Comparison of ENCODE assay signal across 8 cellular contexts in the genomic region with DNA sequence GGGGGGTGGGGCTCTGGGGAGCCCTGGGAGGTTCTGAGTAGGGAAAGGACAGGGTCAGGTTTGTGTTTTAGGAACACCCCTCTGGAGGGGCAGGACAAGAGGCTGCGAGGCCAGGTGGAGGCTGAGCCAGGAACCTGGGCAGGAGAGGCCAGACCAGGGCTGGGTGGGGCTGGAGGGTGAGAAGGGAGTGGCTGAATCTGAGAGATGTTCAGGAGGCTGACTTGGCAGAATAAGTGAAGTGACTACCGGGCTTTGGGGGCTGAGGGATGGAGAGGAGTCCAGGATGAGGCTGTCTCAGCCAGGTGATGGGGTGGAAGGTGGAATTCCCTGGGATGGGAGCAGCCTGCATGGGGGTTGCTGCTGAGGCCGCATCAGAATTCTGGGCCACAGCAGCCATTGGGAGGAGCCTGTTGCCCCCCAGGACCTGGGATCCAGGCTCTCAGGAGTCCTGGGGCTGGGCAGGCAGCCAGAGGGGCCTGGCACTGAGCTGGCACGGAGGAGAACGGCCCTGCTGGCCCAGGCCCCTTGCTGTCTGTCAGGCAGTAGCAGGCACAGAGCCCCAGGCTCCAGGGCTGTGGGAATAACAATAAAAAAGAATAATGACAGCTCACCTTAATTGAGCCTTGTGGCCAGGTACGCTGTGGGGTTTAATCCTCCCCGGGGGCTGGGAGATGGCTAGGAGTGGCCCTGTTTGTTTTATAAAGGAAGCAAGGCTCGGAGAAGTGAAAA. TPM values are rescaled to one million over a fixed set of nuclear protein-coding genes. Genes with fewer than 3 reads are reported as not detected.
A peak's percentile ranks its signal among the peaks of the same experiment; 100 is the strongest.
DNase-seq lines count a peak whose midpoint lies in the region; ATAC-seq, FAIRE-seq and TF ChIP-seq lines count a peak whose summit lies in the region.

No MANE protein-coding gene starts in this region.

- H3K36me3 Mint-ChIP-seq in activated naive CD4-positive, alpha-beta T cell treated with anti-CD3 and anti-CD28 coated beads, Interleukin-2, amount 50 U/mL, for 24 hours, result peaks cover 4% of the 10 kb centered on the region
- H3K36me3 Mint-ChIP-seq in activated CD8-positive, alpha-beta T cell treated with anti-CD3 and anti-CD28 coated beads for 36 hours (ENCODE audit: low read depth), result peaks cover 50% of the 10 kb centered on the region

- POLR2A ChIA-PET in activated CD8-positive, alpha-beta T cell treated with anti-CD3 and anti-CD28 coated beads for 36 hours (lab: Charles Lee), result interaction anchor here (0.7 to 1.4 kb wide), 3 partner anchors 36 to 438 kb away, joined by 3 to 7 read pairs (median 3); a partner anchor contains a TSS
- POLR2A ChIA-PET in PC-9 (lab: Charles Lee; ENCODE audit: unreplicated experiment), result no interaction called here

- H3K9me3 Mint-ChIP-seq in activated naive CD4-positive, alpha-beta T cell treated with anti-CD3 and anti-CD28 coated beads, Interleukin-2, amount 50 U/mL, for 24 hours, result no peaks in the 10 kb centered on the region
- no peaks in the 10 kb centered on the region for H3K9me3 Mint-ChIP-seq in activated CD8-positive, alpha-beta T cell treated with anti-CD3 and anti-CD28 coated beads for 36 hours

- TF ChIP-seq EP300 in transverse colon (IDR thresholded peaks at IDR 0.05; ENCODE audit: low read depth), result no peak

- H3K4me2 ChIP-seq in PC-9, result no peak overlapping the region

- H3K36me3 ChIP-seq in transverse colon (peaks cover 0 to 13% (median 6%) of the 10 kb centered on the region in 4 donors), PC-9 (ENCODE audit: low read depth) (0 out of 2 replicates have a peak, but pooled peaks cover 8% of the 10 kb centered on the region)

- H3K27ac ChIP-seq in layer of hippocampus (ENCODE audit: low read depth, low read length), result peak overlapping the region; percentile 19
- peak overlapping the region; percentile 77 to 83 (median 80) for H3K27ac ChIP-seq in transverse colon
- H3K27ac ChIP-seq in PC-9, result no peak overlapping the region

- TF ChIP-seq CTCF in activated CD8-positive, alpha-beta T cell treated with anti-CD3 and anti-CD28 coated beads for 36 hours (IDR thresholded peaks at IDR 0.05), result no peak
- no peak for TF ChIP-seq CTCF in transverse colon (IDR thresholded peaks at IDR 0.05)
- no peak for TF ChIP-seq CTCF in PC-9 (conservative IDR thresholded peaks at IDR 0.05)

- peaks cover 8% of the 10 kb centered on the region; the same call in 1 of the 2 replicates for H3F3A ChIP-seq in PC-9 (ENCODE audit: insufficient read depth, low read depth)

- H3K9me2 ChIP-seq in PC-9 (ENCODE audit: insufficient read depth), result no peaks in the 10 kb centered on the region

- WGBS in transverse colon (ENCODE audit: low coverage in 1 of 2), 2 donors, result 0 to 19% methylated on average over 1 to 8 of the region's 8 CpGs

- no peaks in the 10 kb centered on the region for H3K27me3 Mint-ChIP-seq in activated naive CD4-positive, alpha-beta T cell treated with anti-CD3 and anti-CD28 coated beads, Interleukin-2, amount 50 U/mL, for 24 hours
- no peaks in the 10 kb centered on the region for H3K27me3 Mint-ChIP-seq in activated CD8-positive, alpha-beta T cell treated with anti-CD3 and anti-CD28 coated beads for 36 hours

- H3K9me3 ChIP-seq in transverse colon (no peaks in the 10 kb centered on the region), PC-9 (ENCODE audit: insufficient read depth, low read depth) (no peaks in the 10 kb centered on the region)

- peaks cover 25% of the 10 kb centered on the region for H4K20me1 ChIP-seq in PC-9 (ENCODE audit: insufficient read depth)

- no peak for DNase-seq in activated naive CD4-positive, alpha-beta T cell (lab: John Stamatoyannopoulos, UW)
- peak; percentile 52 for DNase-seq in activated CD8-positive, alpha-beta T cell treated with anti-CD3 and anti-CD28 coated beads for 36 hours
- peak; percentile 53 for DNase-seq in transverse colon
- DNase-seq in HuH-7 (ENCODE audit: low spot score), result no peak
- DNase-seq in PC-9, result no peak
- no peak for DNase-seq in urothelium cell line (ENCODE audit: low spot score)

- no peak for FAIRE-seq in urothelium cell line (lab: Jason Lieb, UNC)

- H3K4me3 ChIP-seq in transverse colon (no peak overlapping the region), PC-9 (no peak overlapping the region)

- no peak overlapping the region for H2AFZ ChIP-seq in PC-9

- no peak for ATAC-seq in activated CD8-positive, alpha-beta T cell treated with anti-CD3 and anti-CD28 coated beads for 36 hours

- CTCF ChIA-PET in activated CD8-positive, alpha-beta T cell treated with anti-CD3 and anti-CD28 coated beads for 36 hours (lab: Charles Lee), result no interaction called here
- CTCF ChIA-PET in PC-9 (lab: Charles Lee), result interaction anchor here (0.5 kb wide), 1 partner anchor 14 kb away, joined by 4 read pairs; no protein-coding TSS in a partner anchor

- in situ Hi-C loops in transverse colon (cut with MboI; ENCODE audit: low pct_ligation_motif_present in 1 of 4, low pct_unique_long_range_greater_than_20kb in 1 of 4, low sequenced_read_pairs in 3 of 4), result no loop called here

- H3K27ac Mint-ChIP-seq in activated naive CD4-positive, alpha-beta T cell treated with anti-CD3 and anti-CD28 coated beads, Interleukin-2, amount 50 U/mL, for 24 hours, result peak overlapping the region; percentile 98
- H3K27ac Mint-ChIP-seq in activated CD8-positive, alpha-beta T cell treated with anti-CD3 and anti-CD28 coated beads for 36 hours, result peak overlapping the region; percentile 98

- no TSS peak for BruUV-seq in PC-9 (replicated peaks; lab: Mats Ljungman, UMichigan)

- H3K27me3 ChIP-seq in layer of hippocampus (ENCODE audit: control insufficient read depth, insufficient read depth, low read length) (no peaks in the 10 kb centered on the region), transverse colon (no peaks in the 10 kb centered on the region), PC-9 (ENCODE audit: insufficient read depth, low read depth) (no peaks in the 10 kb centered on the region)

- H3K4me3 Mint-ChIP-seq in activated naive CD4-positive, alpha-beta T cell treated with anti-CD3 and anti-CD28 coated beads, Interleukin-2, amount 50 U/mL, for 24 hours, result peak overlapping the region; percentile 96
- H3K4me3 Mint-ChIP-seq in activated CD8-positive, alpha-beta T cell treated with anti-CD3 and anti-CD28 coated beads for 36 hours, result peak overlapping the region; percentile 89

- peaks cover 64% of the 10 kb centered on the region for H3K4me1 Mint-ChIP-seq in activated naive CD4-positive, alpha-beta T cell treated with anti-CD3 and anti-CD28 coated beads, Interleukin-2, amount 50 U/mL, for 24 hours
- H3K4me1 Mint-ChIP-seq in activated CD8-positive, alpha-beta T cell treated with anti-CD3 and anti-CD28 coated beads for 36 hours (ENCODE audit: low read depth), result peaks cover 49% of the 10 kb centered on the region

- intact Hi-C loops in activated CD8-positive, alpha-beta T cell treated with anti-CD3 and anti-CD28 coated beads for 36 hours (cut with micrococcal nuclease), result no loop called here
- intact Hi-C loops in transverse colon (cut with DNase I; ENCODE audit: low total_unique reads), result no loop called here
- intact Hi-C loops in PC-9 (cut with micrococcal nuclease; ENCODE audit: unreplicated experiment), result loop anchor here (5.0 kb wide), 1 partner anchor 597 kb away; no protein-coding TSS in a partner anchor

- H3K4me1 ChIP-seq in transverse colon (peaks cover 47 to 55% (median 50%) of the 10 kb centered on the region in 4 donors), PC-9 (replicated peaks; ENCODE audit: insufficient read depth) (peaks cover 12% of the 10 kb centered on the region)

- H3K79me2 ChIP-seq in PC-9 (ENCODE audit: low read depth), result peaks cover 50% of the 10 kb centered on the region

- no peak for TF ChIP-seq POLR2A in transverse colon (IDR thresholded peaks at IDR 0.05)

RNA-seq across cellular contexts. Expression of a gene that starts 3.3 kb away (rescaled TPM):
- total RNA-seq in activated CD8-positive, alpha-beta T cell treated with anti-CD3 and anti-CD28 coated beads for 36 hours, result 100 to 1,000 TPM; 108 to 111 TPM
- 100 to 1,000 TPM in 1 of 4 donors, 10 to 100 TPM in 3; 78.8 to 132 (median 96.8) TPM for total RNA-seq in transverse colon
- total RNA-seq in PC-9 (2021), result 74.7 and 85.4 TPM in 2 replicates

RNA-seq across cellular contexts. Expression of a gene that starts 53.4 kb away (rescaled TPM):
- total RNA-seq in activated CD8-positive, alpha-beta T cell treated with anti-CD3 and anti-CD28 coated beads for 36 hours, result not detected
- total RNA-seq in transverse colon (100 to 1,000 TPM in 2 of 4 donors, 10 to 100 TPM in 2; 37.7 to 227 (median 97.5) TPM), PC-9 (2021) (0.25 TPM in 1 of 2 replicates, not detected in the other)

Comparison
In these comparisons a context has a peak if more than half of its experiments do, and no peak if none do; other contexts are left out.
1. DNase-seq: peak in activated CD8-positive, alpha-beta T cell treated with anti-CD3 and anti-CD28 coated beads for 36 hours (single experiment) and transverse colon (single experiment); none in activated naive CD4-positive, alpha-beta T cell (0 of 4), HuH-7 (single experiment), PC-9 (0 of 2) and urothelium cell line (single experiment).
2. RNA of a gene that starts 53.4 kb away (total RNA-seq): 37.7 to 227 TPM in transverse colon; 0.25 TPM in PC-9 and not detected in activated CD8-positive, alpha-beta T cell treated with anti-CD3 and anti-CD28 coated beads for 36 hours; every median in the first group is over 10 times any median in the second.